1 cellular context compared by ENCODE assay signal in the genomic region with DNA sequence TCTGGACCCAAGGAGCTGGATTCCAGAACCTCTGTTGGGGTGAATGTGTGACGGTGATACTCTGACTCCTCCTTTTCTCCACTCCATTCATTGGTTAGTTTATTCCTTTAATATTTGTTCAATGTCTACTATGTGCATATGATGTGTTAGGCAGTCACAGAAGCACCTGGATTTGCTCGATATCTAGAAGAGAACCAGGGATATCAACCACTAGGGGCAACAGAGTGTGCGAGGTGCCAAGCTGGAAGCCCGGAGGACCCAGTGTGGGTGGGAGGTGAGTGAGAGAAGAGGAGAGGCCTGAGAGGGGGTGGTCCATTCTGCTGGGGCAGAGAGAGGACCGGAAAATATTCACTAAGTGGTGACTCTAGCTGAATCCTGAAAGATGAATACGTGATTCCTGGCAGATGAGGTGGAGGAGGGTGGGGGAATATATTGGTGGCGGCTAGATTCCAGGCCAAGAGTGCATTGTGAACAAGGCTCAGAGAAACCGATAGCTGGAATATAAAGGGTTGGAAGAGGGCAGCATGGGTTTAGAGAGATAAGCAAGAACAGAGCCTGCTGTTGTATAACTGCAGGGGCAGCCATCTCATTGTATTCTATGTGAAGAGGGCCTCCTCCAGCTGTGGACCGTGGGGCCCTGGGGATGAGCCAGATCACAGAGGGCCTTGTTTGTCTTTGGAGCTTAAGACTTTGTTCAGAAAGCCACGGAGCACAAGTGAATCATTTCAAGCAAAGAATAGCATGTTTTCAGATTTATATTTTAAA.
TF ChIP-seq lines count a peak whose summit lies in the region.

No MANE protein-coding gene starts in this region.

TF ChIP-seq in HEK293, 187 proteins besides CTCF, POLR2A, EP300 and RAD21:
- TF ChIP-seq ZNF391 (tag by site-specific recombination; IDR thresholded peaks at IDR 0.05; ENCODE audit: borderline replicate concordance, low read depth) (no peak), ZFHX2 (tag by site-specific recombination; conservative IDR thresholded peaks at IDR 0.05) (peak; percentile 34; the same call in 1 of the 2 replicates), MYNN (tag by site-specific recombination; IDR thresholded peaks at IDR 0.05; ENCODE audit: borderline replicate concordance) (no peak), ZNF548 (tag by site-specific recombination; IDR thresholded peaks at IDR 0.05) (no peak), KLF10 (tag by site-specific recombination; IDR thresholded peaks at IDR 0.05) (no peak), ZNF660 (tag by site-specific recombination; IDR thresholded peaks at IDR 0.05) (no peak), ZNF558 (tag by site-specific recombination; IDR thresholded peaks at IDR 0.05) (no peak), EGR2 (tag by site-specific recombination; IDR thresholded peaks at IDR 0.05; ENCODE audit: low read depth) (peak; percentile 40; the same call in 1 of the 2 replicates), ZBTB7A (tag by site-specific recombination; IDR thresholded peaks at IDR 0.05; ENCODE audit: low read depth) (no peak), SP3 (tag by site-specific recombination; IDR thresholded peaks at IDR 0.05) (no peak)
TF ChIP-seq in HEK293: peak in this region for 2.
